Comparison of ENCODE assay signal across 14 cellular contexts in the genomic region with DNA sequence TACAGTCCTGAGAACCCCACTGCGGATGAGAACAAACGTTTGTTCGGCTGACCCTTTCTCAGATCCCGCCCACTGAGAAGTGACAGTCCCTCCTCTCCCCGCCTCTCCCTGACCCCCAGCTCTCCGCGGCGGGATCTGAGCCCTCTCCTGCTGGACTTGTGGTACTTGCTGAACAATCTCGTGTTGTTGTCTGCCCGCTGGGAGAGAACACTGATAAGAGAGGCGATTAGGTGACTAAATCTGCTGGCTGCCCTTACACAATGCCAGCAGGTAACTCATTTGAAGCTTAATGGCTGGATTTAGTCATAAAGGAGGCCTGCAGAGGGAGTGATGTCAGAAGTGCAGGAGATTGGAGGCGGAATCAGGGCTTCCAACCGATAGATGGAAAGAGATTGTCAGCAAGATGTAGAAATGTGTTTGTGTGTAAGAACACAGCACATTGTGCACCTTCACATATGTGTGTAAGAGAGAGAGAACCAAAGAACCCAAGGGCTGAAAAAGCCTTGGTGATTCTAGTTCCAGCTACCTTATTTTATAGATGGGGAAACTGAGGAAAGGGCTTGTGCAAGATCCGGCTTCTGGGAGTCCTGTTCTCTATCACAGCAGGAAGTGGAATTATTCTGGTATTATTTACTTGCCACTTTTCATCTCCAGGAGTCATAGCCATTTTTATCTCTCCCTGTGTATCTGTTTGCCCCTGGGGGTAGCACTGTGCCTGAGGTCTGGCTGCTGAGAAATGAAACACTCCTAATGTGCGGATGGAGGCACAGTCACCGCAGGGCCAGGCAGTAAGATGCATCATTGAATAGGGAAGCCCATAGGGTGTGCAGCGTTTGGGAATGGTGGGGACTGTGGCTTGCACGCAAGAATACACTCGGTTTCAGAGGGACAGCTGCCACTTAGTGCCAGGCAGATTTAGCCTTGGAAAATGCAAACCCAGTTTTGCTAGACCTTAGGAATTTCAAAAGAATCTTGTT.
DNase-seq lines count a peak whose midpoint lies in the region; ATAC-seq lines count a peak whose summit lies in the region.
"Had no signal": no experiment of that assay in that cellular context is flagged by ENCODE, and none has a peak within 500 bp of the region (broad histone marks: within the 10 kb centered on the region; RNA-seq: fewer than 3 reads in every experiment).

No MANE protein-coding gene starts in this region.

- H3K27ac ChIP-seq in substantia nigra (ENCODE audit: low read depth, low read length, poor library complexity, severe bottlenecking) = peak overlapping the region; percentile 60
- H3K27ac ChIP-seq: 22Rv1, heart right ventricle had no signal

- ATAC-seq in HG03354 (IDR thresholded peaks at IDR 0.05; ENCODE audit: poor library complexity, severe bottlenecking, unreplicated experiment) = no peak
- ATAC-seq: heart right ventricle, right cardiac atrium had no signal

- DNase-seq in NCI-H1417 (lab: John Stamatoyannopoulos, UW) (peak in 2 of 3 experiments; percentile 2 to 9), NCI-H1417 treated with DMSO at 0.1 percent for 48 hours (lab: John Stamatoyannopoulos, UW) (no peak), amniotic epithelial cell (ENCODE audit: low read depth) (peak; percentile 81), islet precursor cell (peak; percentile 99), substantia nigra (lab: John Stamatoyannopoulos, UW) (peak in 12 of 49 donors; percentile 6 to 50 (median 28)), NCI-H187 (lab: John Stamatoyannopoulos, UW) (no peak), NCI-H2196 (lab: John Stamatoyannopoulos, UW; ENCODE audit: unreplicated experiment) (no peak)
- DNase-seq: activated CD4-positive, alpha-beta T cell treated with anti-CD3 and anti-CD28 coated beads for 1 hour; activated T-cell treated with anti-CD3 and anti-CD28 coated beads, Interleukin-2, amount 50 U/mL, for 48 hours; heart right ventricle; NCI-H1092 treated with DMSO at 0.1 percent for 48 hours; right cardiac atrium had no signal

Comparison
In these comparisons a context has a peak if more than half of its experiments do, and no peak if none do; other contexts are left out.
1. DNase-seq: peak in NCI-H1417 (2 of 3), amniotic epithelial cell (single experiment) and islet precursor cell (single experiment); none in NCI-H1417 treated with DMSO at 0.1 percent for 48 hours (single experiment), NCI-H187 (0 of 2) and NCI-H2196 (single experiment).